In genomic region chr3:133669949-133670524, GRCh38 we compare ENCODE assay signal across 33 cellular contexts.
"Had no signal": no experiment of that assay in that cellular context is flagged by ENCODE, and none has a peak within 500 bp of the region (broad histone marks: within the 10 kb centered on the region; RNA-seq: fewer than 3 reads in every experiment).

No MANE protein-coding gene starts in this region.

- FAIRE-seq: astrocyte, bronchial epithelial cell, TTC549 had no signal

- H3K4me1 Mint-ChIP-seq: WTC11 had no signal

- H3K4me3 Mint-ChIP-seq: activated CD8-positive, alpha-beta T cell treated with anti-CD3 and anti-CD28 coated beads for 36 hours; activated naive CD4-positive, alpha-beta T cell treated with anti-CD3 and anti-CD28 coated beads for 36 hours; activated T-cell treated with anti-CD3 and anti-CD28 coated beads, Interleukin-2, amount 50 U/mL, for 24 hours; activated T-helper 1 cell treated with anti-CD3 and anti-CD28 coated beads, Interleukin-12 subunit alpha, Interleukin-12 subunit beta, Interleukin-2, Interleukin-4 antibody, amounts not matched to agents 30 ng/mL and 10 ng/mL and 1 ng/mL, durations not matched to agents 14 hours and 24 hours and 36 hours; brain; WTC11 had no signal

- H3K36me3 Mint-ChIP-seq: activated naive CD4-positive, alpha-beta T cell treated with anti-CD3 and anti-CD28 coated beads, Interleukin-2, amount 50 U/mL, for 72 hours; brain; WTC11 had no signal

- H3K4me1 ChIP-seq: adrenal gland had no signal

- H3K9me3 ChIP-seq: adrenal gland, Peyer's patch had no signal

- H3K9me3 Mint-ChIP-seq: activated CD8-positive, alpha-beta T cell treated with anti-CD3 and anti-CD28 coated beads for 36 hours; activated naive CD4-positive, alpha-beta T cell treated with anti-CD3 and anti-CD28 coated beads for 36 hours; activated naive CD4-positive, alpha-beta T cell treated with anti-CD3 and anti-CD28 coated beads, Interleukin-2, amount 50 U/mL, for 72 hours; activated T-cell treated with anti-CD3 and anti-CD28 coated beads, Interleukin-2, amount 50 U/mL, for 24 hours; activated T-helper 1 cell treated with anti-CD3 and anti-CD28 coated beads, Interleukin-12 subunit alpha, Interleukin-12 subunit beta, Interleukin-2, Interleukin-4 antibody, amounts not matched to agents 30 ng/mL and 10 ng/mL and 1 ng/mL, durations not matched to agents 14 hours and 24 hours and 36 hours; brain; WTC11 had no signal

- H3K36me3 ChIP-seq: adrenal gland, Peyer's patch had no signal

- DNase-seq: activated CD4-positive, alpha-beta T cell treated with anti-CD3 and anti-CD28 coated beads for 4 hours; activated CD4-positive, alpha-beta T cell treated with anti-CD3 and anti-CD28 coated beads, Interleukin-2, amount 50 U/mL, for 1 hour; activated CD8-positive, alpha-beta T cell treated with anti-CD3 and anti-CD28 coated beads for 36 hours; activated gamma-delta T cell treated with Interleukin-2 at 50 U/mL for 16 hours; activated naive CD4-positive, alpha-beta T cell treated with anti-CD3 and anti-CD28 coated beads for 36 hours; activated T-cell treated with anti-CD3 and anti-CD28 coated beads, Interleukin-2, amount 50 U/mL, for 24 hours; adrenal gland; caudate nucleus; cerebellar nuclear complex; Karpas-422; KBM-7; NCI-H1105; NCI-H1417 treated with DMSO at 0.1 percent for 48 hours; NCI-H1694 treated with DMSO at 0.1 percent for 48 hours; NCI-H2029; NCI-H345; NCI-H524 treated with DMSO at 0.1 percent for 48 hours; PC-3; Peyer's patch; RPMI8226; SHP77 treated with DMSO at 0.1 percent for 48 hours; T-helper 1 cell; T-helper 2 cell; T-helper 9 cell had no signal

- ATAC-seq: activated CD4-positive, CD25-positive, alpha-beta regulatory T cell treated with anti-CD3 and anti-CD28 coated beads, Interleukin-2, amount 50 U/mL, for 24 hours; activated CD8-positive, alpha-beta T cell treated with anti-CD3 and anti-CD28 coated beads for 36 hours; activated naive CD4-positive, alpha-beta T cell treated with anti-CD3 and anti-CD28 coated beads, Interleukin-2, amount 50 U/mL, for 72 hours; PC-3; SK-N-SH treated with all-trans-retinoic acid at 6 μM for 48 hours; WTC11 had no signal

- H3K27ac Mint-ChIP-seq: activated CD8-positive, alpha-beta T cell treated with anti-CD3 and anti-CD28 coated beads for 36 hours; activated naive CD4-positive, alpha-beta T cell treated with anti-CD3 and anti-CD28 coated beads for 36 hours; activated naive CD4-positive, alpha-beta T cell treated with anti-CD3 and anti-CD28 coated beads, Interleukin-2, amount 50 U/mL, for 72 hours; activated T-cell treated with anti-CD3 and anti-CD28 coated beads, Interleukin-2, amount 50 U/mL, for 24 hours; activated T-helper 1 cell treated with anti-CD3 and anti-CD28 coated beads, Interleukin-12 subunit alpha, Interleukin-12 subunit beta, Interleukin-2, Interleukin-4 antibody, amounts not matched to agents 30 ng/mL and 10 ng/mL and 1 ng/mL, durations not matched to agents 14 hours and 24 hours and 36 hours; brain; WTC11 had no signal

- H3K27ac ChIP-seq: adrenal gland, Peyer's patch had no signal

- H3K4me3 ChIP-seq: adrenal gland, Peyer's patch had no signal
